Comparison of ENCODE assay signal across 7 cellular contexts in the genomic region with DNA sequence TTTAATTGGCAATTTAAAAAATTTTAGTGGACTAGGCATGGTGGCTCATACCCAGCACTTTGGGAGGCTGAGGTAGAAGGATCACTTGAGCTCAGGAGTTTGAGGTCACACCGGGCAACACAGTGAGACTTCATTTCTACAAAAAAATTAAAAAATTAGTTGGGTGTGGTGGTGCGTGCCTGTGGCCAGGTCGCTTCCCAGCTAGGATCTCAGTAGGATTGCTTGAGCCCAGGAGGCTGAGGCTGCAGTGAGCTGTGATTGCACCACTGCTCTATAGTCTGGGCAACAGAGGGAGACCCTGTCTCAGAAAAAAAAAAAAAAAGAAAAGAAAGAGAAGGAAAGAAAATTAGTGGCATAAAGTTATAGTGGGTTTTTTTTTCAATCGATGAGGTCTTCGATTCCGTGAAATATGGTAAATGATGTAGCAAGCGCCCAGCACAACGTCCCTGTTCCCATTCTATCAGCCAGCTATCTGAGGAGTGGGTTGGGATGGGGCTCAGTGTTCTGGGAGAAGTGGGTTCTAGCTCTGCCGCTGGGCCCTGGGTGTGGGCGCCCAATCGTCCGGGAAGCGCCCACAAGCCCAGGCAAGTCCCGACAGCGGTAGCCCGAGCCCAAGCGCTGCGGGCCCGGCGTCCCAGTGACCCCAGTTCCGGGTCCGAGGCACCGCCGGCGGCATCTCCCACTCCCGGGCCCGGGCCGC. TPM values are rescaled to one million over a fixed set of nuclear protein-coding genes. Genes with fewer than 3 reads are reported as not detected.
DNase-seq lines count a peak whose midpoint lies in the region; ATAC-seq and TF ChIP-seq lines count a peak whose summit lies in the region.
"Had no signal": no experiment of that assay in that cellular context is flagged by ENCODE, and none has a peak within 500 bp of the region (broad histone marks: within the 10 kb centered on the region; RNA-seq: fewer than 3 reads in every experiment).

No MANE protein-coding gene starts in this region.

- POLR2A ChIA-PET in AG04449 (lab: Yijun Ruan, JAX) = interaction anchor here (0.7 to 7.7 kb wide), 9 partner anchors 8 to 122 kb away, joined by 3 to 136 read pairs (median 4); a partner anchor contains a TSS

- CTCF ChIA-PET in AG04449 (lab: Yijun Ruan, JAX) = interaction anchor here (1.1 to 33.3 kb wide), 6 partner anchors 8 to 187 kb away, joined by 3 to 1090 read pairs (median 6); a partner anchor contains a TSS

- peak overlapping the region; percentile 98 for H3K4me3 ChIP-seq in AG04449 (ENCODE audit: low read depth, low read length)

- no peak for TF ChIP-seq CTCF in AG04449 (IDR thresholded peaks at IDR 0.05; ENCODE audit: insufficient read depth, low read length, missing control alignments)

- peaks cover 4% of the 10 kb centered on the region for H3K27me3 Mint-ChIP-seq in T-helper 17 cell

- H3K27ac Mint-ChIP-seq in T-helper 17 cell = peak overlapping the region; percentile 45

- no peaks in the 10 kb centered on the region for H3K9me3 ChIP-seq in T-helper 17 cell (ENCODE audit: control insufficient read depth, low read length, poor library complexity, severe bottlenecking)

- H3K4me3 Mint-ChIP-seq in T-helper 17 cell = peak overlapping the region; percentile 71

- DNase-seq in AG04449 (ENCODE audit: low read depth, low spot score) = no peak
- DNase-seq in T-helper 17 cell = no peak
- DNase-seq in iris pigment epithelial cell (ENCODE audit: low read depth) = peak; percentile 42
- no peak for DNase-seq in KG1 (lab: John Stamatoyannopoulos, UW)
- DNase-seq in stimulated activated CD4-positive, alpha-beta T cell treated with anti-CD3 and anti-CD28 coated beads, Interleukin-2, amount 100 ng/mL, for 24 hours = no peak
- DNase-seq: NCI-H146 had no signal

- ATAC-seq in T-helper 17 cell = no peak
- ATAC-seq in HG02870 (IDR thresholded peaks at IDR 0.05; ENCODE audit: unreplicated experiment) = no peak

- no peaks in the 10 kb centered on the region for H3K36me3 Mint-ChIP-seq in T-helper 17 cell (ENCODE audit: low read depth)

- peaks cover 10% of the 10 kb centered on the region for H3K4me1 Mint-ChIP-seq in T-helper 17 cell

RNA-seq across cellular contexts. Expression of a gene that starts 1.4 kb away (rescaled TPM):
- total RNA-seq in T-helper 17 cell = 1 to 10 TPM; 3.7 to 8.5 TPM

RNA-seq across cellular contexts. Expression of a gene that starts 8.3 kb away (rescaled TPM):
- total RNA-seq in T-helper 17 cell = 10 to 100 TPM; 27.4 to 28.0 TPM

RNA-seq across cellular contexts. Expression of a gene that starts 10.5 kb away (rescaled TPM):
- total RNA-seq in T-helper 17 cell = 10 to 100 TPM; 27.7 to 30.4 TPM

RNA-seq across cellular contexts. Expression of a gene that starts 19.2 kb away (rescaled TPM):
- total RNA-seq in T-helper 17 cell = 10 to 100 TPM; 19.7 to 52.7 TPM

RNA-seq across cellular contexts. Expression of a gene that starts 20.1 kb away (rescaled TPM):
- 10 to 100 TPM; 14.1 to 18.1 TPM for total RNA-seq in T-helper 17 cell
